Comparison of ENCODE assay signal across 11 cellular contexts in the genomic region with DNA sequence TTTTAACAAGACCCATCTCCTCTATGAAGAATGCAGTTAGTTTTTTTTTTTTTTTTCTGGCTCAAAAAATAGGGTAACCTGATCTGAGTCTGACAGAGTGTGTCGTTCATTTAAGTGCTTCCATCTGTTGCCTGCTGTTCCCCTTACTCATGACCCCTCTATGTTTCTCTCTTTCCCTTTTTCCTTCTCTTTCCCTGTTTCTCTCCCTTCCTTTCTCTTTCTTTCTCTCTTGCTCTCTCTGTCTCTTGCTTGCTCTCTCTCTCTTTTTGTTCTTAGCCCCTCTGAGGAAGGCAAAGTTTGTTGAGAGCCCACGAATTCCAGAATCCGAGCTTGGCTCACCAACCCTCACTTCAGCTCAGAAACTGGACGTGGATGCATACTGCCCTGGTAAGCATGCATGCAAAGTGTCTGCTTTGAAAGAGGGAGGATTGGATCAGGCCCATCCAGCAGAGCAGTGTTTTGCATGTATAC.
DNase-seq lines count a peak whose midpoint lies in the region; TF ChIP-seq lines count a peak whose summit lies in the region.
"Had no signal": no experiment of that assay in that cellular context is flagged by ENCODE, and none has a peak within 500 bp of the region (broad histone marks: within the 10 kb centered on the region; RNA-seq: fewer than 3 reads in every experiment).

No MANE protein-coding gene starts in this region.

- intact Hi-C loops in vagina (cut with DNase I) = no loop called here

- no peaks in the 10 kb centered on the region for H3K27me3 ChIP-seq in vagina

- no peaks in the 10 kb centered on the region for H3K27me3 Mint-ChIP-seq in nephron progenitor cell (ENCODE audit: low read depth, poor library complexity)
- H3K27me3 Mint-ChIP-seq: central memory CD8-positive, alpha-beta T cell had no signal

- H3K9me3 Mint-ChIP-seq in nephron progenitor cell = peaks cover 6% of the 10 kb centered on the region
- H3K9me3 Mint-ChIP-seq: central memory CD8-positive, alpha-beta T cell had no signal

- H3K36me3 Mint-ChIP-seq in nephron progenitor cell (ENCODE audit: low read depth) = peaks cover 8% of the 10 kb centered on the region

- H3K4me1 Mint-ChIP-seq in nephron progenitor cell = peaks cover 71% of the 10 kb centered on the region
- H3K4me1 Mint-ChIP-seq: central memory CD8-positive, alpha-beta T cell had no signal

- DNase-seq in DMS 273 treated with DMSO at 0.1 percent for 48 hours (lab: John Stamatoyannopoulos, UW) = peak; percentile 91
- peak; percentile 89 to 90 for DNase-seq in NCI-H524 (lab: John Stamatoyannopoulos, UW)
- DNase-seq in nephron progenitor cell = peak; percentile 30
- DNase-seq in stimulated activated CD4-positive, alpha-beta T cell treated with anti-CD3 and anti-CD28 coated beads, Interleukin-15, amount 100 ng/mL, for 24 hours = no peak
- no peak for DNase-seq in NCI-H2081 treated with DMSO at 0.1 percent for 48 hours (lab: John Stamatoyannopoulos, UW)
- DNase-seq in DMS53 treated with DMSO at 0.1 percent for 48 hours (lab: John Stamatoyannopoulos, UW; ENCODE audit: unreplicated experiment) = no peak
- DNase-seq in vagina (ENCODE audit: extremely low spot score in 2 of 2) = no peak
- DNase-seq: SW 1271 had no signal

- no peaks in the 10 kb centered on the region for H3K9me3 ChIP-seq in vagina

- peak overlapping the region; percentile 80 for H3K4me3 Mint-ChIP-seq in nephron progenitor cell
- H3K4me3 Mint-ChIP-seq: central memory CD8-positive, alpha-beta T cell had no signal

- peak overlapping the region; percentile 78 for H3K27ac ChIP-seq in cingulate gyrus (ENCODE audit: low read depth, low read length)
- no peak overlapping the region for H3K27ac ChIP-seq in vagina
- H3K27ac ChIP-seq: C4-2B had no signal

- H3K36me3 ChIP-seq in vagina = no peaks in the 10 kb centered on the region

- H3K4me1 ChIP-seq in vagina = no peaks in the 10 kb centered on the region

- H3K27ac Mint-ChIP-seq in nephron progenitor cell = peak overlapping the region; percentile 99

- TF ChIP-seq POLR2A in vagina (IDR thresholded peaks at IDR 0.05) = no peak

- H3K4me3 ChIP-seq in vagina = peak overlapping the region in 1 of 2 donors; percentile 3

- TF ChIP-seq CTCF in nephron progenitor cell (IDR thresholded peaks at IDR 0.05) (no peak), vagina (IDR thresholded peaks at IDR 0.05) (no peak)

Comparison
In these comparisons a context has a peak if more than half of its experiments do, and no peak if none do; other contexts are left out.
1. DNase-seq: peak in DMS 273 treated with DMSO at 0.1 percent for 48 hours (single experiment), NCI-H524 (2 of 2) and nephron progenitor cell (single experiment); none in stimulated activated CD4-positive, alpha-beta T cell treated with anti-CD3 and anti-CD28 coated beads, Interleukin-15, amount 100 ng/mL, for 24 hours (single experiment), NCI-H2081 treated with DMSO at 0.1 percent for 48 hours (single experiment), DMS53 treated with DMSO at 0.1 percent for 48 hours (single experiment) and vagina (0 of 2).